15 cellular contexts compared by ENCODE assay signal in genomic region chr10:108566216-108567107, GRCh38.
"Had no signal": no experiment of that assay in that cellular context is flagged by ENCODE, and none has a peak within 500 bp of the region (broad histone marks: within the 10 kb centered on the region; RNA-seq: fewer than 3 reads in every experiment).

No MANE protein-coding gene starts in this region.

- H3K27me3 ChIP-seq: body of pancreas, cardiac muscle cell, neural progenitor cell had no signal

- H3K9ac ChIP-seq: neural progenitor cell had no signal

- FAIRE-seq: endometrium, keratinocyte, small intestine had no signal

- H3K4me1 ChIP-seq: body of pancreas, lower lobe of right lung, neural progenitor cell had no signal

- H3K4me1 Mint-ChIP-seq: activated naive CD8-positive, alpha-beta T cell treated with anti-CD3 and anti-CD28 coated beads, Interleukin-2, amount 10 ng/mL, durations not matched to agents 7 days and 5 days; naive B cell; neural progenitor cell; stimulated activated naive B cell treated with anti-CD40 and anti-IgM and Interleukin-4, amounts not matched to agents 10 μg/mL and 1 μg/mL and 100 μg/mL, for 72 hours had no signal

- H3K27ac ChIP-seq: body of pancreas, cardiac muscle cell, lower lobe of right lung, neural progenitor cell had no signal

- H3K36me3 Mint-ChIP-seq: activated naive CD8-positive, alpha-beta T cell treated with anti-CD3 and anti-CD28 coated beads, Interleukin-2, amount 10 ng/mL, durations not matched to agents 7 days and 5 days; naive B cell; neural progenitor cell; stimulated activated naive B cell treated with anti-CD40 and anti-IgM and Interleukin-4, amounts not matched to agents 10 μg/mL and 1 μg/mL and 100 μg/mL, for 72 hours had no signal

- H3K27ac Mint-ChIP-seq: activated naive CD4-positive, alpha-beta T cell treated with anti-CD3 and anti-CD28 coated beads for 36 hours; activated naive CD8-positive, alpha-beta T cell treated with anti-CD3 and anti-CD28 coated beads, Interleukin-2, amount 10 ng/mL, durations not matched to agents 7 days and 5 days; naive B cell; neural progenitor cell; stimulated activated naive B cell treated with anti-CD40 and anti-IgM and Interleukin-4, amounts not matched to agents 10 μg/mL and 1 μg/mL and 100 μg/mL, for 72 hours had no signal

- H3K4me3 Mint-ChIP-seq: activated naive CD4-positive, alpha-beta T cell treated with anti-CD3 and anti-CD28 coated beads for 36 hours; activated naive CD8-positive, alpha-beta T cell treated with anti-CD3 and anti-CD28 coated beads, Interleukin-2, amount 10 ng/mL, durations not matched to agents 7 days and 5 days; activated T-cell treated with anti-CD3 and anti-CD28 coated beads, Interleukin-2, amount 50 U/mL, for 4 hours; naive B cell; neural progenitor cell; stimulated activated naive B cell treated with anti-CD40 and anti-IgM and Interleukin-4, amounts not matched to agents 10 μg/mL and 1 μg/mL and 100 μg/mL, for 72 hours had no signal

- H3K9me3 ChIP-seq: body of pancreas, lower lobe of right lung had no signal

- H3K36me3 ChIP-seq: cardiac muscle cell, lower lobe of right lung, neural progenitor cell had no signal

- H3K4me3 ChIP-seq: body of pancreas, cardiac muscle cell, lower lobe of right lung, neural progenitor cell had no signal

- H3K9me3 Mint-ChIP-seq: activated naive CD8-positive, alpha-beta T cell treated with anti-CD3 and anti-CD28 coated beads, Interleukin-2, amount 10 ng/mL, durations not matched to agents 7 days and 5 days; neural progenitor cell; stimulated activated naive B cell treated with anti-CD40 and anti-IgM and Interleukin-4, amounts not matched to agents 10 μg/mL and 1 μg/mL and 100 μg/mL, for 72 hours had no signal

- H3K27me3 Mint-ChIP-seq: activated naive CD8-positive, alpha-beta T cell treated with anti-CD3 and anti-CD28 coated beads, Interleukin-2, amount 10 ng/mL, durations not matched to agents 7 days and 5 days; naive B cell; stimulated activated naive B cell treated with anti-CD40 and anti-IgM and Interleukin-4, amounts not matched to agents 10 μg/mL and 1 μg/mL and 100 μg/mL, for 72 hours had no signal

- DNase-seq: activated CD4-positive, alpha-beta T cell treated with anti-CD3 and anti-CD28 coated beads, Interleukin-2, amount 50 U/mL, for 48 hours; activated CD8-positive, alpha-beta memory T cell treated with anti-CD3 and anti-CD28 coated beads, Interleukin-2, amount 50 U/mL, for 48 hours; activated naive CD4-positive, alpha-beta T cell treated with anti-CD3 and anti-CD28 coated beads for 36 hours; activated naive CD8-positive, alpha-beta T cell treated with anti-CD3 and anti-CD28 coated beads, Interleukin-2, amount 10 ng/mL, durations not matched to agents 7 days and 5 days; activated T-cell treated with anti-CD3 and anti-CD28 coated beads, Interleukin-2, amount 50 U/mL, for 4 hours; body of pancreas; lower lobe of right lung; naive B cell; small intestine; stimulated activated CD4-positive, alpha-beta T cell treated with anti-CD3 and anti-CD28 coated beads, Interleukin-2, amount 100 ng/mL, for 24 hours; stimulated activated naive B cell treated with anti-CD40 and anti-IgM and Interleukin-4, amounts not matched to agents 10 μg/mL and 1 μg/mL and 100 μg/mL, for 72 hours had no signal
